ENCODE assay signal across 1 cellular context in the genomic region with DNA sequence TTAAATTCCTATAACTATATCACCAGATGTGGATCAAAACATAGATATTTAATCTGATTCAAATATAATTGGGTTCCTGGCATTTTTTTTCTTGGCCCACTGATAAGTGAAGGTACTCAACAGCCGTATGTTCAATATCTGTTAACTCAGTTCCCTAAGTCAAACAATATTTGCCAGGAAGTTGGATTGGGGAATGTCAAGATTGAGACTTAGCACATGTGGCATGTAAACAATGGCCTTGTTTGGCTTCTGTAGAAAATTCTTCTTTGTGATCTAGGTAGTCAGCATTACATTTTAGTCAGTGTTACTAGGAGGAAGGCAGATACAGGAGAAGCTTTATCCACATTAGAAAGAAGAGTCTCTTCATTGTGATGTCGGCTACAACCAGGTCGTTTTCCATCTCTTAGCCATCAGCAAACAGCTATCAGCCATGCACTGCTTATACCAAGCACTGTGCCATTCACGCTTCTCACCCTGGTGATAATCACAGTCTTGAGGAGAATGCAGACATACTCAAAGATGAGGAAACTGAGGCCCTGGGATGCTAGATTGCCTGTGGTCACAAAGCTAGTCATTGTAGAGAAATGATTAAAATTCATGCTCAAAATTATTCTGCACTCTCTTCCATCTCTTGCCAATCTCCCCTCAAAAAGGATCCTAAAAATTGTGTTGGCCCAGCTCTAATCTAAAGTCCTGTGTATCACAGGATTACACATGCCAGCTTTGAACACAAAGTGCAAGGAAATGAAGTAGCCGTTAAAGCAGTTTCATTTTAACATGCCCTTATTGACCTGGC.
TF ChIP-seq lines count a peak whose summit lies in the region.

No MANE protein-coding gene starts in this region.

TF ChIP-seq in GM23338, 12 proteins besides CTCF, POLR2A, EP300 and RAD21 (continued from another document):
- TF ChIP-seq, protein P1, sequence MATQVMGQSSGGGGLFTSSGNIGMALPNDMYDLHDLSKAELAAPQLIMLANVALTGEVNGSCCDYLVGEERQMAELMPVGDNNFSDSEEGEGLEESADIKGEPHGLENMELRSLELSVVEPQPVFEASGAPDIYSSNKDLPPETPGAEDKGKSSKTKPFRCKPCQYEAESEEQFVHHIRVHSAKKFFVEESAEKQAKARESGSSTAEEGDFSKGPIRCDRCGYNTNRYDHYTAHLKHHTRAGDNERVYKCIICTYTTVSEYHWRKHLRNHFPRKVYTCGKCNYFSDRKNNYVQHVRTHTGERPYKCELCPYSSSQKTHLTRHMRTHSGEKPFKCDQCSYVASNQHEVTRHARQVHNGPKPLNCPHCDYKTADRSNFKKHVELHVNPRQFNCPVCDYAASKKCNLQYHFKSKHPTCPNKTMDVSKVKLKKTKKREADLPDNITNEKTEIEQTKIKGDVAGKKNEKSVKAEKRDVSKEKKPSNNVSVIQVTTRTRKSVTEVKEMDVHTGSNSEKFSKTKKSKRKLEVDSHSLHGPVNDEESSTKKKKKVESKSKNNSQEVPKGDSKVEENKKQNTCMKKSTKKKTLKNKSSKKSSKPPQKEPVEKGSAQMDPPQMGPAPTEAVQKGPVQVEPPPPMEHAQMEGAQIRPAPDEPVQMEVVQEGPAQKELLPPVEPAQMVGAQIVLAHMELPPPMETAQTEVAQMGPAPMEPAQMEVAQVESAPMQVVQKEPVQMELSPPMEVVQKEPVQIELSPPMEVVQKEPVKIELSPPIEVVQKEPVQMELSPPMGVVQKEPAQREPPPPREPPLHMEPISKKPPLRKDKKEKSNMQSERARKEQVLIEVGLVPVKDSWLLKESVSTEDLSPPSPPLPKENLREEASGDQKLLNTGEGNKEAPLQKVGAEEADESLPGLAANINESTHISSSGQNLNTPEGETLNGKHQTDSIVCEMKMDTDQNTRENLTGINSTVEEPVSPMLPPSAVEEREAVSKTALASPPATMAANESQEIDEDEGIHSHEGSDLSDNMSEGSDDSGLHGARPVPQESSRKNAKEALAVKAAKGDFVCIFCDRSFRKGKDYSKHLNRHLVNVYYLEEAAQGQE (IDR thresholded peaks at IDR 0.05; ENCODE audit: unreplicated experiment), result no peak
- TF ChIP-seq CREB1 (CRISPR knock-in tag; IDR thresholded peaks at IDR 0.05; ENCODE audit: low read depth) (no peak), ZNF462 (CRISPR knock-in tag; IDR thresholded peaks at IDR 0.05) (no peak), EZH2phosphoT487 (IDR thresholded peaks at IDR 0.05; ENCODE audit: unreplicated experiment) (no peak), STAT1 (IDR thresholded peaks at IDR 0.05; ENCODE audit: unreplicated experiment) (no peak), ZNF331 (CRISPR knock-in tag; IDR thresholded peaks at IDR 0.05; ENCODE audit: low read depth) (no peak), NANOG (IDR thresholded peaks at IDR 0.05; ENCODE audit: borderline replicate concordance) (no peak), JUNB (IDR thresholded peaks at IDR 0.05; ENCODE audit: unreplicated experiment) (no peak), ZNF114 (CRISPR knock-in tag; IDR thresholded peaks at IDR 0.05) (no peak)
